ENCODE assay signal across 7 cellular contexts in the genomic region with DNA sequence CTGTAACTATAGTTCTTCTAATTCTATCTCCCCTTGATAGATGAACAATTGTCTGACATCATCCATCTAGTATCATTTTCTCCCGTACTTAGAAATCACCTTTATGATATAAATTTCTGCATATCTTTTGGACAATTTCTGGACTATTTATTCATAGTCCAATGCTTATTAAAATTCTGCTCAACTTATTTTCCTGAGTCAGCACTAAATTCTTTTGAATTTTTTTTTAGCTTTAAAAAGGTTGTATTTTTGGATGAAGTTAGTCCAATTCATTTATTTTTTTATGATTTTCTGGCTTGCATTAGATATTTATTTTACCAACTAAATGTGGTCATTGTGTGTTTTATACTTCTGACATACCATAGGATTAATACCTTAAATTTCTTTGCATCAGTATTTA.
"Had no signal": no experiment of that assay in that cellular context is flagged by ENCODE, and none has a peak within 500 bp of the region (broad histone marks: within the 10 kb centered on the region; RNA-seq: fewer than 3 reads in every experiment).

No MANE protein-coding gene starts in this region.

- FAIRE-seq: H54 had no signal

- H3K27ac ChIP-seq: GM23248, HL-60 had no signal

- H3K9ac ChIP-seq: GM23248 had no signal

- DNase-seq: GM23248, GOT3, H9, HCEC 1CT, KG1 had no signal

- H2AFZ ChIP-seq: GM23248 had no signal

- H3K4me3 ChIP-seq: GM23248 had no signal
